Comparison of ENCODE assay signal across 8 cellular contexts in the genomic region with DNA sequence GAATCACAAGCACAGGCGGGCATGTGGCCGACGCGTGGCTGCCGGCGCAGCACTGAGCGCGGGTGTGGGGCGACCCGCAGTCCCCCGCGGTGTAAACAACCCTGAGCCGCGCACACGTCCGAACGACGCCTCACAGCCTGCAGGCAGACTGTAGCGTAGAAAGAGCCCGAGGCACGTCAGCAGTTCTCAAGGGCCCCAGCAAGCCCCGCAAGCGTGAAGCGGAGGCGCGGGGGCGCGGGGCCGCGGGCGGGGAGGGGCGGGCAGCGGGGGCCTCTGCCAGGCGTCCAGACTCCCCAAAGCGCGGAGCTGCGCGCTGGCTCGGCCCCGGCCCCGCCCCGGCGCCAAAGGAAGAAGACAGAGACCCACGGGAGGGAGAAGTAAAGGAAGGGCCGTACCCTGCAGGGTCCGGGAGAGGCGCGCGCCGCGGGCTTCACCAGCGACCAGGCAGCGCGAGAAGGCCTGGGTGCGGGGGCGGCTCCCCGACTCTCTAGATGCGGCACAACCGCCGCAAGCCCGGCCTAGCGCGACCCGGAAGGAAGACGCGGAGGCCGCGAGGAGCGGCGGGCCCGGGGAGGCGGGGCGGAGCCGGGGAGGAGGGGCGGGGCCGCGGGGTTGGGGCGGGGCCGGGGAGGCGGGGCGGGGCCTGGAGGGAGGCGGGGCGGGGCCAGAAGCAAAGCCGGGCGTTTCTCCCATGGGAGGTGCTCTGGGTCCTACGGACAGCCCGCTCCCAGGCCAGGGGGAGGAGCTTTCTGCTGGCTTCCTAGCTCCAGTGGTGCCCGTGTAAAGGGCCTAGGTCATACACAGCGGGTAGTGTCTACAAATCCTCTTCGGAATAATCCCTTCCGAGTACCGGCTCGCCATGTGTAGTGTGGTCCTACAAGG. TPM values are rescaled to one million over a fixed set of nuclear protein-coding genes. Genes with fewer than 3 reads are reported as not detected.
DNase-seq lines count a peak whose midpoint lies in the region; ATAC-seq and TF ChIP-seq lines count a peak whose summit lies in the region.

Gene FBXL4 (minus strand): TSS at position 536 of the 882 bp plus-strand sequence. CDS start 20,958 bp downstream, outside the sequence.

- H3K4me3 ChIP-seq in GM12864 (ENCODE audit: low read depth, low read length): peak within 1 kb of the TSS; percentile 99
- peak within 1 kb of the TSS; percentile 92 for H3K4me3 ChIP-seq in NB4 (ENCODE audit: low read depth, low read length)
- H3K4me3 ChIP-seq in heart left ventricle: peak within 1 kb of the TSS; percentile 72 to 99 (median 86)

- peak within 1 kb of the TSS; percentile 93 for H3K27ac Mint-ChIP-seq in HFFc6
- H3K27ac Mint-ChIP-seq in activated naive CD8-positive, alpha-beta T cell treated with anti-CD3 and anti-CD28 coated beads, Interleukin-2, amount 50 U/mL, for 24 hours: peak within 1 kb of the TSS; percentile 94
- peak within 1 kb of the TSS; percentile 92 for H3K27ac Mint-ChIP-seq in type B pancreatic cell

- no peaks in the 10 kb centered on the region for H3K27me3 ChIP-seq in heart left ventricle

- peak within 1 kb of the TSS; percentile 73 to 92 (median 90) for H3K27ac ChIP-seq in heart left ventricle

- peaks cover 0 to 27% (median 14%) of the 10 kb centered on the region in 12 donors for H3K4me1 ChIP-seq in heart left ventricle

- H3K9me3 Mint-ChIP-seq in HFFc6 (peaks cover 6% of the 10 kb centered on the region; the same call in 1 of the 2 replicates), type B pancreatic cell (no peaks in the 10 kb centered on the region)
- H3K9me3 Mint-ChIP-seq in activated naive CD8-positive, alpha-beta T cell treated with anti-CD3 and anti-CD28 coated beads, Interleukin-2, amount 50 U/mL, for 24 hours: peaks cover 4% of the 10 kb centered on the region

- H3K9me3 ChIP-seq in heart left ventricle: peaks cover 0 to 17% (median 0%) of the 10 kb centered on the region in 12 donors

- DNase-seq in GM12864 (ENCODE audit: low read depth) (no peak), HFFc6 (peak; percentile 54), NB4 (ENCODE audit: low read depth) (peak; percentile 93), T follicular helper cell (ENCODE audit: low read depth) (peak; percentile 64), heart left ventricle (peak; percentile 84 to 92 (median 90)), pons (ENCODE audit: low spot score) (peak; percentile 85), type B pancreatic cell (ENCODE audit: extremely low spot score, unreplicated experiment) (peak; percentile 84)
- DNase-seq in activated naive CD8-positive, alpha-beta T cell treated with anti-CD3 and anti-CD28 coated beads, Interleukin-2, amount 50 U/mL, for 24 hours: peak; percentile 81

- WGBS in heart left ventricle, 4 donors: 2 to 7% (median 3%) methylated on average over 21 to 93 of the region's 93 CpGs

- H3K36me3 Mint-ChIP-seq in HFFc6 (ENCODE audit: low read depth) (0 out of 2 replicates have a peak, but pooled peaks cover 17% of the 10 kb centered on the region), type B pancreatic cell (peaks cover 11% of the 10 kb centered on the region)
- H3K36me3 Mint-ChIP-seq in activated naive CD8-positive, alpha-beta T cell treated with anti-CD3 and anti-CD28 coated beads, Interleukin-2, amount 50 U/mL, for 24 hours (ENCODE audit: low read depth): peaks cover 9% of the 10 kb centered on the region

- intact Hi-C loops in heart left ventricle (cut with DNase I): no loop called here

- H3K4me1 Mint-ChIP-seq in HFFc6 (ENCODE audit: low read depth) (peaks cover 27% of the 10 kb centered on the region), type B pancreatic cell (ENCODE audit: unreplicated experiment) (peaks cover 14% of the 10 kb centered on the region)
- peaks cover 35% of the 10 kb centered on the region for H3K4me1 Mint-ChIP-seq in activated naive CD8-positive, alpha-beta T cell treated with anti-CD3 and anti-CD28 coated beads, Interleukin-2, amount 50 U/mL, for 24 hours

- peak; percentile 69 for TF ChIP-seq POLR2A in NB4 (IDR thresholded peaks at IDR 0.05; ENCODE audit: extremely low read depth, insufficient read length)
- peak in 1 of 2 donors; percentile 61 for TF ChIP-seq POLR2A in heart left ventricle (IDR thresholded peaks at IDR 0.05)

- H3K27me3 Mint-ChIP-seq in HFFc6 (ENCODE audit: insufficient read depth): peaks cover 5% of the 10 kb centered on the region
- peaks cover 7% of the 10 kb centered on the region for H3K27me3 Mint-ChIP-seq in activated naive CD8-positive, alpha-beta T cell treated with anti-CD3 and anti-CD28 coated beads, Interleukin-2, amount 50 U/mL, for 24 hours
- H3K27me3 Mint-ChIP-seq in type B pancreatic cell: no peaks in the 10 kb centered on the region

- no peaks in the 10 kb centered on the region for H3K36me3 ChIP-seq in heart left ventricle

- ATAC-seq in activated naive CD8-positive, alpha-beta T cell treated with anti-CD3 and anti-CD28 coated beads, Interleukin-2, amount 50 U/mL, for 24 hours: peak; percentile 85
- ATAC-seq in heart left ventricle: peak; percentile 96 to 98 (median 97)

- peak within 1 kb of the TSS; percentile 96 for H3K4me3 Mint-ChIP-seq in HFFc6
- peak within 1 kb of the TSS; percentile 93 for H3K4me3 Mint-ChIP-seq in activated naive CD8-positive, alpha-beta T cell treated with anti-CD3 and anti-CD28 coated beads, Interleukin-2, amount 50 U/mL, for 24 hours
- peak within 1 kb of the TSS; percentile 94 for H3K4me3 Mint-ChIP-seq in type B pancreatic cell

- TF ChIP-seq CTCF in GM12864 (IDR thresholded peaks at IDR 0.05; ENCODE audit: low read depth, low read length, missing control alignments) (no peak), HFFc6 (IDR thresholded peaks at IDR 0.05) (no peak), NB4 (IDR thresholded peaks at IDR 0.05; ENCODE audit: low read depth, low read length) (no peak), heart left ventricle (IDR thresholded peaks at IDR 0.05) (no peak), type B pancreatic cell (conservative IDR thresholded peaks at IDR 0.05) (no peak)

RNA-seq across cellular contexts. Expression of gene FBXL4, which starts in this region (rescaled TPM):
- 10 to 100 TPM; 10.6 to 13.0 (median 12.3) TPM for total RNA-seq in HFFc6 (2021; fragmentation: NEBNext Ultra II Directional; extraction: Animal tissue kit (Norgen Biotek cat#: 25700))
- total RNA-seq in heart left ventricle (10 to 100 TPM; 14.5 to 22.0 (median 17.2) TPM), type B pancreatic cell (ENCODE audit: low replicate concordance) (18.3 and 19.2 TPM in 2 replicates)
- polyA plus RNA-seq in heart left ventricle: 1 to 10 TPM; 2.9 to 6.6 TPM
